1 cellular context compared by ENCODE assay signal in the genomic region with DNA sequence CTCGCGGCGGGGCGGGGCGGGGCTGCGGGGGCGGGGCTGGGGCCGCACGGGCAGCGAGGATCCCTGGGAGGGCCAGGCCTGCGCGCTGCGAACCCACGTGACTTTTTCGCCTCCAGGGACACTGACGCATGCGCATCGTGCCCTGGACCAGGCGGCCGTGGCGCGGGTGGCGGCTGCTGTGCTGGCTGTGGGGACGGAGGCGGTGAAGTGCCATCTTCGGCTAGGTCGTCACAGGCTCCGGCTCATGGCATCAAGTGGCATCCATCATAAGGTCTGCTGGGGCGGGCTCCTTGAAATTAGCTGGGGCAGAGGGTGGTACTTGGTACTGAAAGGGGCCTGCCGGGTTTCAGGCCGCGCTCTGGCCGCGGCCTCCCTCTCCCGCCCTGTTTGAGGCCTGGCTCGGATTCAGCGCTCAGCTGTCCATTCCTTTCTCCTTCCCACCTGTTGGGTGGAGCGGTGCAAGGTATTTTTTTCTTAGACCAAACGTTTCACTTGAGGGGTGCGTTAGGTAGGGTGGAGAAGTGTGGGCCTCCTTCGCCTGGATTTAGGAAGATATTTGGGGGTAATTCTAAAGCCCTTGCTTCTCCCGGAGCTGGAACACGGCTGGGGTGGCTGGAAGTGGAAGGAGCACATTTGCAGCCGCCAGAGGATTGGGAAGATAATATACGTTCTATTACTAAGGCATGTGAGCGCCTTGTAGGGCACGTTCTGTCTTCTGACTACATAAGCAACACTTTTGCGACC.
TF ChIP-seq lines count a peak whose summit lies in the region.

A gene with protein sequence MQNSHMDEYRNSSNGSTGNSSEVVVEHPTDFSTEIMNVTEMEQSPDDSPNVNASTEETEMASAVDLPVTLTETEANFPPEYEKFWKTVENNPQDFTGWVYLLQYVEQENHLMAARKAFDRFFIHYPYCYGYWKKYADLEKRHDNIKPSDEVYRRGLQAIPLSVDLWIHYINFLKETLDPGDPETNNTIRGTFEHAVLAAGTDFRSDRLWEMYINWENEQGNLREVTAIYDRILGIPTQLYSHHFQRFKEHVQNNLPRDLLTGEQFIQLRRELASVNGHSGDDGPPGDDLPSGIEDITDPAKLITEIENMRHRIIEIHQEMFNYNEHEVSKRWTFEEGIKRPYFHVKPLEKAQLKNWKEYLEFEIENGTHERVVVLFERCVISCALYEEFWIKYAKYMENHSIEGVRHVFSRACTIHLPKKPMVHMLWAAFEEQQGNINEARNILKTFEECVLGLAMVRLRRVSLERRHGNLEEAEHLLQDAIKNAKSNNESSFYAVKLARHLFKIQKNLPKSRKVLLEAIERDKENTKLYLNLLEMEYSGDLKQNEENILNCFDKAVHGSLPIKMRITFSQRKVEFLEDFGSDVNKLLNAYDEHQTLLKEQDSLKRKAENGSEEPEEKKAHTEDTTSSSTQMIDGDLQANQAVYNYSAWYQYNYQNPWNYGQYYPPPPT (plus strand): TSS at position 138 of the 744 bp plus-strand sequence. CDS start 11,124 bp downstream, outside the sequence.

TF ChIP-seq in HepG2, 621 proteins besides CTCF, POLR2A, EP300 and RAD21 (continued from another document and continues in another):
- TF ChIP-seq HOXA3 (CRISPR knock-in tag; IDR thresholded peaks at IDR 0.05) (no peak; the same call in 1 of the 2 replicates), DMAP1 (CRISPR knock-in tag; IDR thresholded peaks at IDR 0.05) (peak; percentile 79), ZSCAN20 (CRISPR knock-in tag; IDR thresholded peaks at IDR 0.05; ENCODE audit: borderline replicate concordance) (0 out of 2 replicates have a peak, but pooled peaks have one; percentile 28), PRMT3 (CRISPR knock-in tag; IDR thresholded peaks at IDR 0.05; ENCODE audit: borderline replicate concordance, low read depth) (0 out of 2 replicates have a peak, but pooled peaks have one; percentile 31), AGO1 (IDR thresholded peaks at IDR 0.05; ENCODE audit: low read depth, low read length, poor library complexity, severe bottlenecking) (no peak), REL (CRISPR knock-in tag; conservative IDR thresholded peaks at IDR 0.05) (no peak), HDAC2 (CRISPR knock-in tag; IDR thresholded peaks at IDR 0.05) (0 out of 2 replicates have a peak, but pooled peaks have one; percentile 15), NFE2 (CRISPR knock-in tag; IDR thresholded peaks at IDR 0.05) (no peak), ZNF225 (CRISPR knock-in tag; IDR thresholded peaks at IDR 0.05) (0 out of 2 replicates have a peak, but pooled peaks have one; percentile 27), ZNF562 (CRISPR knock-in tag; IDR thresholded peaks at IDR 0.05; ENCODE audit: borderline replicate concordance) (no peak)
- TF ChIP-seq, protein P1, sequence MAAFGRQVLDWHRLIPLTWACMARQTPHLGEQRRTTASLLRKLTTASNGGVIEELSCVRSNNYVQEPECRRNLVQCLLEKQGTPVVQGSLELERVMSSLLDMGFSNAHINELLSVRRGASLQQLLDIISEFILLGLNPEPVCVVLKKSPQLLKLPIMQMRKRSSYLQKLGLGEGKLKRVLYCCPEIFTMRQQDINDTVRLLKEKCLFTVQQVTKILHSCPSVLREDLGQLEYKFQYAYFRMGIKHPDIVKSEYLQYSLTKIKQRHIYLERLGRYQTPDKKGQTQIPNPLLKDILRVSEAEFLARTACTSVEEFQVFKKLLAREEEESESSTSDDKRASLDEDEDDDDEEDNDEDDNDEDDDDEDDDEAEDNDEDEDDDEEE (CRISPR knock-in tag; IDR thresholded peaks at IDR 0.05), result peak; percentile 34; the same call in 1 of the 2 replicates
- TF ChIP-seq, protein P2, sequence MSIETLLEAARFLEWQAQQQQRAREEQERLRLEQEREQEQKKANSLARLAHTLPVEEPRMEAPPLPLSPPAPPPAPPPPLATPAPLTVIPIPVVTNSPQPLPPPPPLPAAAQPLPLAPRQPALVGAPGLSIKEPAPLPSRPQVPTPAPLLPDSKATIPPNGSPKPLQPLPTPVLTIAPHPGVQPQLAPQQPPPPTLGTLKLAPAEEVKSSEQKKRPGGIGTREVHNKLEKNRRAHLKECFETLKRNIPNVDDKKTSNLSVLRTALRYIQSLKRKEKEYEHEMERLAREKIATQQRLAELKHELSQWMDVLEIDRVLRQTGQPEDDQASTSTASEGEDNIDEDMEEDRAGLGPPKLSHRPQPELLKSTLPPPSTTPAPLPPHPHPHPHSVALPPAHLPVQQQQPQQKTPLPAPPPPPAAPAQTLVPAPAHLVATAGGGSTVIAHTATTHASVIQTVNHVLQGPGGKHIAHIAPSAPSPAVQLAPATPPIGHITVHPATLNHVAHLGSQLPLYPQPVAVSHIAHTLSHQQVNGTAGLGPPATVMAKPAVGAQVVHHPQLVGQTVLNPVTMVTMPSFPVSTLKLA (IDR thresholded peaks at IDR 0.05), result peak; percentile 87
- TF ChIP-seq, protein P3, sequence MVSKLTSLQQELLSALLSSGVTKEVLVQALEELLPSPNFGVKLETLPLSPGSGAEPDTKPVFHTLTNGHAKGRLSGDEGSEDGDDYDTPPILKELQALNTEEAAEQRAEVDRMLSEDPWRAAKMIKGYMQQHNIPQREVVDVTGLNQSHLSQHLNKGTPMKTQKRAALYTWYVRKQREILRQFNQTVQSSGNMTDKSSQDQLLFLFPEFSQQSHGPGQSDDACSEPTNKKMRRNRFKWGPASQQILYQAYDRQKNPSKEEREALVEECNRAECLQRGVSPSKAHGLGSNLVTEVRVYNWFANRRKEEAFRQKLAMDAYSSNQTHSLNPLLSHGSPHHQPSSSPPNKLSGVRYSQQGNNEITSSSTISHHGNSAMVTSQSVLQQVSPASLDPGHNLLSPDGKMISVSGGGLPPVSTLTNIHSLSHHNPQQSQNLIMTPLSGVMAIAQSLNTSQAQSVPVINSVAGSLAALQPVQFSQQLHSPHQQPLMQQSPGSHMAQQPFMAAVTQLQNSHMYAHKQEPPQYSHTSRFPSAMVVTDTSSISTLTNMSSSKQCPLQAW (CRISPR knock-in tag; IDR thresholded peaks at IDR 0.05), result 0 out of 2 replicates have a peak, but pooled peaks have one; percentile 38
- TF ChIP-seq, protein P4, sequence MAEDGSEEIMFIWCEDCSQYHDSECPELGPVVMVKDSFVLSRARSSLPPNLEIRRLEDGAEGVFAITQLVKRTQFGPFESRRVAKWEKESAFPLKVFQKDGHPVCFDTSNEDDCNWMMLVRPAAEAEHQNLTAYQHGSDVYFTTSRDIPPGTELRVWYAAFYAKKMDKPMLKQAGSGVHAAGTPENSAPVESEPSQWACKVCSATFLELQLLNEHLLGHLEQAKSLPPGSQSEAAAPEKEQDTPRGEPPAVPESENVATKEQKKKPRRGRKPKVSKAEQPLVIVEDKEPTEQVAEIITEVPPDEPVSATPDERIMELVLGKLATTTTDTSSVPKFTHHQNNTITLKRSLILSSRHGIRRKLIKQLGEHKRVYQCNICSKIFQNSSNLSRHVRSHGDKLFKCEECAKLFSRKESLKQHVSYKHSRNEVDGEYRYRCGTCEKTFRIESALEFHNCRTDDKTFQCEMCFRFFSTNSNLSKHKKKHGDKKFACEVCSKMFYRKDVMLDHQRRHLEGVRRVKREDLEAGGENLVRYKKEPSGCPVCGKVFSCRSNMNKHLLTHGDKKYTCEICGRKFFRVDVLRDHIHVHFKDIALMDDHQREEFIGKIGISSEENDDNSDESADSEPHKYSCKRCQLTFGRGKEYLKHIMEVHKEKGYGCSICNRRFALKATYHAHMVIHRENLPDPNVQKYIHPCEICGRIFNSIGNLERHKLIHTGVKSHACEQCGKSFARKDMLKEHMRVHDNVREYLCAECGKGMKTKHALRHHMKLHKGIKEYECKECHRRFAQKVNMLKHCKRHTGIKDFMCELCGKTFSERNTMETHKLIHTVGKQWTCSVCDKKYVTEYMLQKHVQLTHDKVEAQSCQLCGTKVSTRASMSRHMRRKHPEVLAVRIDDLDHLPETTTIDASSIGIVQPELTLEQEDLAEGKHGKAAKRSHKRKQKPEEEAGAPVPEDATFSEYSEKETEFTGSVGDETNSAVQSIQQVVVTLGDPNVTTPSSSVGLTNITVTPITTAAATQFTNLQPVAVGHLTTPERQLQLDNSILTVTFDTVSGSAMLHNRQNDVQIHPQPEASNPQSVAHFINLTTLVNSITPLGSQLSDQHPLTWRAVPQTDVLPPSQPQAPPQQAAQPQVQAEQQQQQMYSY (CRISPR knock-in tag; IDR thresholded peaks at IDR 0.05), result no peak
- TF ChIP-seq, protein P5, sequence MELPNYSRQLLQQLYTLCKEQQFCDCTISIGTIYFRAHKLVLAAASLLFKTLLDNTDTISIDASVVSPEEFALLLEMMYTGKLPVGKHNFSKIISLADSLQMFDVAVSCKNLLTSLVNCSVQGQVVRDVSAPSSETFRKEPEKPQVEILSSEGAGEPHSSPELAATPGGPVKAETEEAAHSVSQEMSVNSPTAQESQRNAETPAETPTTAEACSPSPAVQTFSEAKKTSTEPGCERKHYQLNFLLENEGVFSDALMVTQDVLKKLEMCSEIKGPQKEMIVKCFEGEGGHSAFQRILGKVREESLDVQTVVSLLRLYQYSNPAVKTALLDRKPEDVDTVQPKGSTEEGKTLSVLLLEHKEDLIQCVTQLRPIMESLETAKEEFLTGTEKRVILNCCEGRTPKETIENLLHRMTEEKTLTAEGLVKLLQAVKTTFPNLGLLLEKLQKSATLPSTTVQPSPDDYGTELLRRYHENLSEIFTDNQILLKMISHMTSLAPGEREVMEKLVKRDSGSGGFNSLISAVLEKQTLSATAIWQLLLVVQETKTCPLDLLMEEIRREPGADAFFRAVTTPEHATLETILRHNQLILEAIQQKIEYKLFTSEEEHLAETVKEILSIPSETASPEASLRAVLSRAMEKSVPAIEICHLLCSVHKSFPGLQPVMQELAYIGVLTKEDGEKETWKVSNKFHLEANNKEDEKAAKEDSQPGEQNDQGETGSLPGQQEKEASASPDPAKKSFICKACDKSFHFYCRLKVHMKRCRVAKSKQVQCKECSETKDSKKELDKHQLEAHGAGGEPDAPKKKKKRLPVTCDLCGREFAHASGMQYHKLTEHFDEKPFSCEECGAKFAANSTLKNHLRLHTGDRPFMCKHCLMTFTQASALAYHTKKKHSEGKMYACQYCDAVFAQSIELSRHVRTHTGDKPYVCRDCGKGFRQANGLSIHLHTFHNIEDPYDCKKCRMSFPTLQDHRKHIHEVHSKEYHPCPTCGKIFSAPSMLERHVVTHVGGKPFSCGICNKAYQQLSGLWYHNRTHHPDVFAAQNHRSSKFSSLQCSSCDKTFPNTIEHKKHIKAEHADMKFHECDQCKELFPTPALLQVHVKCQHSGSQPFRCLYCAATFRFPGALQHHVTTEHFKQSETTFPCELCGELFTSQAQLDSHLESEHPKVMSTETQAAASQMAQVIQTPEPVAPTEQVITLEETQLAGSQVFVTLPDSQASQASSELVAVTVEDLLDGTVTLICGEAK (IDR thresholded peaks at IDR 0.05), result no peak
- TF ChIP-seq, protein P5 (CRISPR knock-in tag; IDR thresholded peaks at IDR 0.05), result peak; percentile 21; the same call in 1 of the 2 replicates
- TF ChIP-seq, protein P6, sequence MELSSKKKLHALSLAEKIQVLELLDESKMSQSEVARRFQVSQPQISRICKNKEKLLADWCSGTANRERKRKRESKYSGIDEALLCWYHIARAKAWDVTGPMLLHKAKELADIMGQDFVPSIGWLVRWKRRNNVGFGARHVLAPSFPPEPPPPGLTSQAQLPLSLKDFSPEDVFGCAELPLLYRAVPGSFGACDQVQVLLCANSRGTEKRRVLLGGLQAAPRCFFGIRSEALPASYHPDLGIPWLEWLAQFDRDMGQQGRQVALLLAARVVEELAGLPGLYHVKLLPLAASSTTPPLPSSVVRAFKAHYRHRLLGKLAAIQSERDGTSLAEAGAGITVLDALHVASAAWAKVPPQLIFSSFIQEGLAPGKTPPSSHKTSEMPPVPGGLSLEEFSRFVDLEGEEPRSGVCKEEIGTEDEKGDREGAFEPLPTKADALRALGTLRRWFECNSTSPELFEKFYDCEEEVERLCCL (CRISPR knock-in tag; IDR thresholded peaks at IDR 0.05; ENCODE audit: borderline replicate concordance), result peak; percentile 54; the same call in 1 of the 2 replicates
